8 cellular contexts compared by ENCODE assay signal in genomic region chr19:13022859-13023636, GRCh38. TPM values are rescaled to one million over a fixed set of nuclear protein-coding genes. Genes with fewer than 3 reads are reported as not detected.
DNase-seq lines count a peak whose midpoint lies in the region; ATAC-seq and TF ChIP-seq lines count a peak whose summit lies in the region.

No MANE protein-coding gene starts in this region.

- peak overlapping the region; percentile 12 for H3K4me3 Mint-ChIP-seq in Calu3 (ENCODE audit: low read depth, unreplicated experiment)
- H3K4me3 Mint-ChIP-seq in memory B cell, result peak overlapping the region; percentile 81

- DNase-seq in Calu3, result no peak
- DNase-seq in HT-29 (ENCODE audit: low spot score), result peak; percentile 60
- DNase-seq in SJCRH30, result peak; percentile 97
- DNase-seq in effector memory CD4-positive, alpha-beta T cell, result no peak
- no peak for DNase-seq in memory B cell (ENCODE audit: low spot score in 2 of 2)
- DNase-seq in upper lobe of left lung, result peak in 1 of 2 donors; percentile 83
- DNase-seq in NCI-H187 treated with DMSO at 0.1 percent for 48 hours (lab: John Stamatoyannopoulos, UW), result no peak
- no peak for DNase-seq in SKM-1 (lab: John Stamatoyannopoulos, UW; ENCODE audit: unreplicated experiment)

- no peak for TF ChIP-seq EP300 in upper lobe of left lung (IDR thresholded peaks at IDR 0.05)

- H3K27me3 Mint-ChIP-seq in Calu3 (ENCODE audit: unreplicated experiment), result no peaks in the 10 kb centered on the region
- peaks cover 24% of the 10 kb centered on the region for H3K27me3 Mint-ChIP-seq in memory B cell

- WGBS in upper lobe of left lung, 2 donors, result 1% methylated on average over 28 to 30 of the region's 30 CpGs

- ATAC-seq in memory B cell (ENCODE audit: low read depth) (no peak), upper lobe of left lung (ENCODE audit: low FRiP score in 2 of 2) (peak; percentile 77 to 86)

- CTCF ChIA-PET in Calu3 (lab: Charles Lee), result interaction anchor here (0.8 kb wide), 1 partner anchor 38 kb away, joined by 3 read pairs; no protein-coding TSS in a partner anchor

- intact Hi-C loops in Calu3 (cut with micrococcal nuclease; ENCODE audit: unreplicated experiment), result no loop called here

- H3K36me3 ChIP-seq in SJCRH30 (peaks cover 4% of the 10 kb centered on the region; the same call in 1 of the 2 replicates), upper lobe of left lung (no peaks in the 10 kb centered on the region)
- no peaks in the 10 kb centered on the region for H3K36me3 ChIP-seq in effector memory CD4-positive, alpha-beta T cell (ENCODE audit: control insufficient read depth, insufficient read depth, low read length)

- H3K9me3 ChIP-seq in SJCRH30 (replicated peaks) (no peaks in the 10 kb centered on the region), upper lobe of left lung (no peaks in the 10 kb centered on the region)
- H3K9me3 ChIP-seq in effector memory CD4-positive, alpha-beta T cell (ENCODE audit: control insufficient read depth, low read length), result no peaks in the 10 kb centered on the region

- no peaks in the 10 kb centered on the region for H3K27me3 ChIP-seq in SJCRH30
- peaks cover 20% of the 10 kb centered on the region for H3K27me3 ChIP-seq in effector memory CD4-positive, alpha-beta T cell (replicated peaks; ENCODE audit: control insufficient read depth, insufficient read depth, low read length, poor library complexity, severe bottlenecking)
- H3K27me3 ChIP-seq in upper lobe of left lung, result no peaks in the 10 kb centered on the region

- peak in 1 of 4 donors; percentile 16 for TF ChIP-seq POLR2A in upper lobe of left lung (IDR thresholded peaks at IDR 0.05)

- TF ChIP-seq CTCF in Calu3 (IDR thresholded peaks at IDR 0.05; ENCODE audit: unreplicated experiment) (no peak), upper lobe of left lung (IDR thresholded peaks at IDR 0.05) (no peak)

- H3K4me1 ChIP-seq in SJCRH30 (peaks cover 30% of the 10 kb centered on the region), upper lobe of left lung (peaks cover 83 to 97% (median 86%) of the 10 kb centered on the region in 4 donors)
- peaks cover 11% of the 10 kb centered on the region for H3K4me1 ChIP-seq in effector memory CD4-positive, alpha-beta T cell (ENCODE audit: control insufficient read depth, insufficient read depth, low read length, poor library complexity, severe bottlenecking)

- BruUV-seq in Calu3 (replicated peaks; lab: Mats Ljungman, UMichigan), result no TSS peak

- H3K9me3 Mint-ChIP-seq in Calu3 (ENCODE audit: low read depth, unreplicated experiment) (no peaks in the 10 kb centered on the region), memory B cell (no peaks in the 10 kb centered on the region)

- H3K4me1 Mint-ChIP-seq in Calu3 (ENCODE audit: low read depth, unreplicated experiment) (peaks cover 27% of the 10 kb centered on the region), memory B cell (peaks cover 15% of the 10 kb centered on the region)

- H3K27ac ChIP-seq in SJCRH30 (peak overlapping the region; percentile 80), upper lobe of left lung (peak overlapping the region; percentile 85 to 92 (median 88))
- no peak overlapping the region for H3K27ac ChIP-seq in effector memory CD4-positive, alpha-beta T cell (ENCODE audit: insufficient read depth, low read length, poor library complexity, severe bottlenecking)

- H3K36me3 Mint-ChIP-seq in Calu3 (ENCODE audit: insufficient read depth, unreplicated experiment) (peaks cover 7% of the 10 kb centered on the region), memory B cell (peaks cover 1% of the 10 kb centered on the region)

- H3K27ac Mint-ChIP-seq in Calu3 (ENCODE audit: unreplicated experiment) (no peak overlapping the region), memory B cell (no peak overlapping the region)

- H3K4me3 ChIP-seq in SJCRH30, result peak overlapping the region; percentile 63
- H3K4me3 ChIP-seq in effector memory CD4-positive, alpha-beta T cell (ENCODE audit: insufficient read depth, low read depth, low read length, poor library complexity, severe bottlenecking), result peak overlapping the region; percentile 44
- H3K4me3 ChIP-seq in upper lobe of left lung, result peak overlapping the region; percentile 2 to 51 (median 38)

RNA-seq across cellular contexts. Expression of gene NFIX, which starts 27.8 kb away (rescaled TPM):
- total RNA-seq in Calu3 (2022), result 16.4 and 21.9 TPM in 2 replicates
- 22.4 and 32.3 TPM in 2 replicates for total RNA-seq in HT-29 (2014; rRNA removed; shearing (Covaris generic))
- 20.2 and 22.4 TPM in 2 replicates for total RNA-seq in SJCRH30 (2014; rRNA removed; shearing (Covaris generic))
- 100 to 1,000 TPM in 3 of 6 donors, 10 to 100 TPM in 3; 64.0 to 188 (median 107) TPM for total RNA-seq in upper lobe of left lung

RNA-seq across cellular contexts. Expression of gene DAND5, which starts 53.7 kb away (rescaled TPM):
- 0.21 and 0.47 TPM in 2 replicates for total RNA-seq in Calu3 (2022)
- 0.31 TPM in 1 of 2 replicates, not detected in the other for total RNA-seq in HT-29 (2014; rRNA removed; shearing (Covaris generic))
- total RNA-seq in SJCRH30 (2014; rRNA removed; shearing (Covaris generic)), result not detected in 2 replicates
- not detected for total RNA-seq in upper lobe of left lung

Comparison
In these comparisons a context has a peak if more than half of its experiments do, and no peak if none do; other contexts are left out.
1. DNase-seq: peak in HT-29 (single experiment) and SJCRH30 (2 of 2); none in Calu3 (single experiment), effector memory CD4-positive, alpha-beta T cell (0 of 3), memory B cell (0 of 2), NCI-H187 treated with DMSO at 0.1 percent for 48 hours (single experiment) and SKM-1 (single experiment).
2. Peak in every context shown above with its lines, with median percentiles within 50 percentile points of each other: H3K4me3 ChIP-seq.